ENCODE assay signal across 23 cellular contexts in genomic region chr6:132381381-132381780, GRCh38. TPM values are rescaled to one million over a fixed set of nuclear protein-coding genes. Genes with fewer than 3 reads are reported as not detected.
"Had no signal": no experiment of that assay in that cellular context is flagged by ENCODE, and none has a peak within 500 bp of the region (broad histone marks: within the 10 kb centered on the region; RNA-seq: fewer than 3 reads in every experiment).

No MANE protein-coding gene starts in this region.

- H3K9ac ChIP-seq: SK-N-SH had no signal

- H3K9me2 ChIP-seq: SK-N-SH had no signal

- H3K27ac ChIP-seq: Peyer's patch, SJSA1 had no signal

- H3K36me3 ChIP-seq: Peyer's patch, SJSA1 had no signal

- H3K4me1 ChIP-seq: Peyer's patch, SJSA1 had no signal

- H3K9me3 ChIP-seq: Peyer's patch, SJSA1 had no signal

- H3K4me2 ChIP-seq: SK-N-SH had no signal

- DNase-seq: Karpas-422, MM.1S, MV-4-11, NCI-H1092, NCI-H1105, NCI-H1436 treated with DMSO at 0.1 percent for 48 hours, NCI-H1694 treated with DMSO at 0.1 percent for 48 hours, NCI-H187 treated with DMSO at 0.1 percent for 48 hours, NCI-H2029, NCI-H2171 treated with DMSO at 0.1 percent for 48 hours, NCI-H2227 treated with DMSO at 0.1 percent for 48 hours, NCI-H345, NCI-H446, NCI-H510A treated with DMSO at 0.1 percent for 48 hours, NCI-H524 treated with DMSO at 0.1 percent for 48 hours, NCI-H526 treated with DMSO at 0.1 percent for 48 hours, Peyer's patch, Right ventricle myocardium superior, RPMI8226, SK-N-SH, SW 1271 had no signal

- H3K4me3 ChIP-seq: Peyer's patch, SJSA1 had no signal

- H3K27me3 ChIP-seq: Peyer's patch, SJSA1 had no signal

RNA-seq across cellular contexts. Expression of gene MOXD1, which starts 19.9 kb away (rescaled TPM):
- total RNA-seq: NCI-H460 had no signal
